18 cellular contexts compared by ENCODE assay signal in the genomic region with DNA sequence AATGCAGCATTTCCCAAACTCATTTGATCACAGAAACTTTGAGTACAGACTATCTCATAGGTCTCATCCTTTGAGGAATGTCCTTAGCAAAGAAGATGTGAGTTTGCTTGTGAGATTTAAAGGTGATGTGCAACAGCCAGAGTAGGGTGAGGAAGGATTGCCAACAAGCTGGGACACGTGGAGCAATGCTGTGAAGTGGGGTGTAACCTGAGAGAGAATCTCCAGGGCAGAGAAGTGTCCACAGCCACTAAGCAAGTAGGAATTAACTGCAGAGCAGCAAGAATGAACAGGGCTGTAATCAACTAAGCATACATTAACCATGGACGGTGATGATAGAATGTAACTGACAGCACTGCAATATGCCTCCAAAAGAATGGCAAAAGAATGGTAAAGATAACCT.
"Had no signal": no experiment of that assay in that cellular context is flagged by ENCODE, and none has a peak within 500 bp of the region (broad histone marks: within the 10 kb centered on the region; RNA-seq: fewer than 3 reads in every experiment).

No MANE protein-coding gene starts in this region.

- H3K27ac ChIP-seq: heart left ventricle, neutrophil, right atrium auricular region, sigmoid colon, skin epidermis, stomach, thoracic aorta, transverse colon had no signal

- DNase-seq: effector memory CD4-positive, alpha-beta T cell; heart left ventricle; hypothalamus; mucosa of descending colon; naive thymus-derived CD8-positive, alpha-beta T cell; posterior cingulate gyrus; sigmoid colon; stimulated activated CD4-positive, alpha-beta T cell treated with anti-CD3 and anti-CD28 coated beads, Interleukin-2, amount 100 ng/mL, for 24 hours; stimulated activated CD4-positive, alpha-beta T cell treated with anti-CD3 and anti-CD28 coated beads, Interleukin-4, amount 100 ng/mL, for 4 hours; stimulated activated naive B cell treated with anti-CD40 and anti-IgM and Interleukin-4, amounts not matched to agents 10 μg/mL and 1 μg/mL and 100 μg/mL, for 72 hours; stomach; substantia nigra; transverse colon had no signal

- ATAC-seq: heart left ventricle; left lobe of liver; mucosa of descending colon; naive thymus-derived CD8-positive, alpha-beta T cell; stimulated activated naive B cell treated with anti-CD40 and anti-IgM and Interleukin-4, amounts not matched to agents 10 μg/mL and 1 μg/mL and 100 μg/mL, for 72 hours had no signal

- H3K27me3 ChIP-seq: heart left ventricle, neutrophil, right atrium auricular region, sigmoid colon, stomach, transverse colon had no signal

- H3K36me3 ChIP-seq: heart left ventricle, neutrophil, right atrium auricular region, sigmoid colon, stomach, thoracic aorta had no signal

- H3K4me1 ChIP-seq: heart left ventricle, right atrium auricular region, stomach, transverse colon had no signal

- H3K9me3 ChIP-seq: heart left ventricle, mucosa of descending colon, neutrophil, right atrium auricular region, sigmoid colon, stomach, thoracic aorta, transverse colon had no signal

- H3K4me3 ChIP-seq: heart left ventricle, mucosa of descending colon, right atrium auricular region, sigmoid colon, skin epidermis, stomach, thoracic aorta, transverse colon had no signal
